In the genomic region with DNA sequence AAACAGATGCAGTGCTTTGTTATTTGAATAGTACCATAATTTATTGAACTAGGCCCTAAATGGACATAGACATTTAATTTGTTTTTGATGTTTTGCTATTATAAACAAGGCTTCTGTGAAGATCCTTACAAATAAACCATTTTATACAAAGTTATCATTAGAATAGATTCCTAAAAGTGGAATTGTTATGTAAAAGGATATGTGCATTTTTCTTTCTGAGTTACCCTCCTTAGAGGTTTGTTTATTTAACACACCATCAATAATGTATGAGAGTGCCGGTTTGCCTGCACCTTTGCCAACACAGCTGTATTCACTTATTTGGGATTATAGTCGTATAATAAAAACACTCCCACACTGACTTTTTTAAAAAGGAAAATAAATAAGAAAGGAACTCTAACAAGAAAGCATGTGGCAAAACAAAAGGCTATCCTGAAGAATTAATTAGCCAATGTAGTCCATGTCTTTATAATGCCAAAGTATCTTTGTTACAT, we compare ENCODE assay signal across 13 cellular contexts.
"Had no signal": no experiment of that assay in that cellular context is flagged by ENCODE, and none has a peak within 500 bp of the region (broad histone marks: within the 10 kb centered on the region; RNA-seq: fewer than 3 reads in every experiment).

No MANE protein-coding gene starts in this region.

- DNase-seq: activated CD4-positive, alpha-beta T cell treated with anti-CD3 and anti-CD28 coated beads, Interleukin-2, amount 50 U/mL, for 1 hour; activated CD8-positive, alpha-beta memory T cell treated with anti-CD3 and anti-CD28 coated beads for 24 hours; activated naive CD8-positive, alpha-beta T cell treated with anti-CD3 and anti-CD28 coated beads for 36 hours; anterior cingulate cortex; cerebellar nuclear complex; heart right ventricle; islet precursor cell; naive B cell; stimulated activated CD4-positive, alpha-beta T cell treated with anti-CD3 and anti-CD28 coated beads, Interleukin-1b, Interleukin-23, amount 100 ng/mL, for 48 hours had no signal

- H3K27me3 ChIP-seq: gastroesophageal sphincter had no signal

- H3K9me3 ChIP-seq: breast epithelium, gastroesophageal sphincter, heart right ventricle had no signal

- ATAC-seq: gastroesophageal sphincter, heart right ventricle, left lobe of liver had no signal

- H3K27ac ChIP-seq: breast epithelium, gastroesophageal sphincter, heart right ventricle, parathyroid adenoma had no signal

- H3K4me1 ChIP-seq: breast epithelium, gastroesophageal sphincter, heart right ventricle, parathyroid adenoma had no signal

- H3K4me3 ChIP-seq: breast epithelium, gastroesophageal sphincter, heart right ventricle had no signal

- H3K36me3 ChIP-seq: breast epithelium, gastroesophageal sphincter, heart right ventricle had no signal
